ENCODE assay signal across 23 cellular contexts in the genomic region with DNA sequence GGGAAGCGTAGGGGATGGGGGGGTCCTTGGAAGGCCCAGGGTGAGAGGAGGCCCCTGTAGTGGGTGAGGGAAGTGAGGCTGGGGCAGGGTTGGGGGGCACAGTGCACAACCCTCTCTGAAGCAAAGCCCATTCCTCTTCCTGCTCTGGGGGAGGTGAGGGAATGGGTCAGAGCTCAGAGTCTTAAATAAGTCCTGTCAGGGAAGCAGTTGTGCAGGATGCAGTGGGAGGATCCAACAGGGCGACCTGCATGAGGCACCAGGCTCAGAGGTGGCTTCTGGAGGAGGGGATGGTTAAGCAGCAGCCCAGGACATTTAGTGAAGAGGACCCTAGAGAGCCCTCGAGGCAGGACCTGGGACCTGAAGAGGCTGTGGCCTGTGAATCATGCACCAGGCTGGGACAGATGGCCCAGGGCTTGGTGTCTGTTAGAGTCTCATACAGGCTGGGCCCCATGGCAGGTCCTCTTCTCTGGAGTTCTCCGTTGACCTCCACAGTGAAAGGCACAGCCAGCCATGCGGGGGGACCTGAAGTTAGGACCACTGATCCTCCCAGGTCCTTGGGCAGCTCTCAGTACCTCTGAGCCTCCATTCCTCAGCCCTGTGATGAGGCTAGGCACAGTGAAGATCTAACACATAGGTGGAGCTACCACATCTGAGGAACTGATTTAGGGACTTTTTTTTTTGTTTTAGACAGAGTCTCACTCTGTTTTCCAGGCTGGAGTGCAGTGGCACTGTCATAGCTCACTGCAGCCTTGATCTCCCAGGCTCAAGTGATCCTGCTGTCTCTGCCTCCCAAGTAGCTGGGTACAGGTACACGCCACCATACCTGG.
DNase-seq lines count a peak whose midpoint lies in the region; ATAC-seq and TF ChIP-seq lines count a peak whose summit lies in the region.
"Had no signal": no experiment of that assay in that cellular context is flagged by ENCODE, and none has a peak within 500 bp of the region (broad histone marks: within the 10 kb centered on the region; RNA-seq: fewer than 3 reads in every experiment).

No MANE protein-coding gene starts in this region.

- POLR2A ChIA-PET in naive thymus-derived CD8-positive, alpha-beta T cell (lab: Charles Lee) = no interaction called here

- no peaks in the 10 kb centered on the region for H3K27me3 ChIP-seq in left ventricle myocardium inferior (ENCODE audit: low read depth)
- H3K27me3 ChIP-seq in heart right ventricle = no peaks in the 10 kb centered on the region
- H3K27me3 ChIP-seq in gastroesophageal sphincter = no peaks in the 10 kb centered on the region
- no peaks in the 10 kb centered on the region for H3K27me3 ChIP-seq in aorta (ENCODE audit: control insufficient read depth in 1 of 2, insufficient read depth in 2 of 2, low read length in 1 of 2)
- H3K27me3 ChIP-seq in left lung = no peaks in the 10 kb centered on the region
- H3K27me3 ChIP-seq: SJCRH30 had no signal

- H3K36me3 Mint-ChIP-seq in naive thymus-derived CD8-positive, alpha-beta T cell = peaks cover 0 to 8% (median 0%) of the 10 kb centered on the region in 3 donors

- TF ChIP-seq POLR2A in gastroesophageal sphincter (IDR thresholded peaks at IDR 0.05) = no peak

- H3K4me3 Mint-ChIP-seq in naive thymus-derived CD8-positive, alpha-beta T cell = no peak overlapping the region
- H3K4me3 Mint-ChIP-seq: B cell, CD14-positive monocyte, HFFc6 had no signal

- H3K9me3 ChIP-seq in left ventricle myocardium inferior (replicated peaks) (no peaks in the 10 kb centered on the region), heart right ventricle (no peaks in the 10 kb centered on the region), gastroesophageal sphincter (no peaks in the 10 kb centered on the region), aorta (ENCODE audit: control insufficient read depth, low read length) (no peaks in the 10 kb centered on the region), left lung (no peaks in the 10 kb centered on the region)
- H3K9me3 ChIP-seq: A549, SJCRH30 had no signal

- no peak for ATAC-seq in heart right ventricle
- no peak for ATAC-seq in gastroesophageal sphincter
- peak; percentile 74 to 80 for ATAC-seq in naive thymus-derived CD8-positive, alpha-beta T cell
- no peak for ATAC-seq in aorta (ENCODE audit: low FRiP score)
- ATAC-seq in left lung = no peak
- ATAC-seq: A549 had no signal

- no peak for TF ChIP-seq EP300 in gastroesophageal sphincter (IDR thresholded peaks at IDR 0.05)

- intact Hi-C loops in left ventricle myocardium inferior (cut with micrococcal nuclease) = no loop called here
- intact Hi-C loops in heart right ventricle (cut with DNase I) = loop anchor here in 1 of 10 donors (10.0 kb wide), 1 partner anchor 381 kb away; no protein-coding TSS in a partner anchor
- intact Hi-C loops in aorta (cut with DNase I) = no loop called here
- intact Hi-C loops in left lung (cut with DNase I) = loop anchor here in 1 of 2 donors (10.0 kb wide), 1 partner anchor 269 kb away; no protein-coding TSS in a partner anchor

- H3K27ac ChIP-seq in left ventricle myocardium inferior (replicated peaks) (no peak overlapping the region), heart right ventricle (no peak overlapping the region), gastroesophageal sphincter (peak overlapping the region in 3 of 4 donors; percentile 10 to 60 (median 54)), aorta (ENCODE audit: low read depth in 1 of 2, low read length in 2 of 2) (no peak overlapping the region), left lung (no peak overlapping the region)
- H3K27ac ChIP-seq: A549, RWPE1, SJCRH30 had no signal

- H3K27ac Mint-ChIP-seq in naive thymus-derived CD8-positive, alpha-beta T cell = peak overlapping the region in 2 of 10 donors; percentile 38 to 50
- H3K27ac Mint-ChIP-seq: B cell, HFFc6 had no signal

- peaks cover 0 to 56% (median 23%) of the 10 kb centered on the region in 5 donors for H3K27me3 Mint-ChIP-seq in naive thymus-derived CD8-positive, alpha-beta T cell
- H3K27me3 Mint-ChIP-seq: B cell had no signal

- WGBS in heart right ventricle, 2 donors = 95 to 99% methylated on average over 6 of the region's 6 CpGs
- WGBS in gastroesophageal sphincter (ENCODE audit: low coverage in 1 of 2), 2 donors = 87 to 94% methylated on average over 2 to 5 of the region's 6 CpGs
- WGBS in aorta, 2 donors = 95 to 97% methylated on average over 6 of the region's 6 CpGs

- peaks cover 7 to 21% (median 11%) of the 10 kb centered on the region in 4 donors for H3K4me1 Mint-ChIP-seq in naive thymus-derived CD8-positive, alpha-beta T cell
- H3K4me1 Mint-ChIP-seq: B cell, CD14-positive monocyte had no signal

- TF ChIP-seq CTCF in left ventricle myocardium inferior (IDR thresholded peaks at IDR 0.05; ENCODE audit: borderline replicate concordance) = no peak
- TF ChIP-seq CTCF in heart right ventricle (IDR thresholded peaks at IDR 0.05) = no peak
- TF ChIP-seq CTCF in gastroesophageal sphincter (IDR thresholded peaks at IDR 0.05) = no peak
- TF ChIP-seq CTCF in left lung (IDR thresholded peaks at IDR 0.05) = no peak

- H3K4me1 ChIP-seq in left ventricle myocardium inferior = peaks cover 18% of the 10 kb centered on the region
- H3K4me1 ChIP-seq in heart right ventricle = peaks cover 4 to 20% (median 9%) of the 10 kb centered on the region in 9 donors
- H3K4me1 ChIP-seq in gastroesophageal sphincter = peaks cover 0 to 46% (median 11%) of the 10 kb centered on the region in 3 donors
- no peaks in the 10 kb centered on the region for H3K4me1 ChIP-seq in aorta (ENCODE audit: control insufficient read depth in 1 of 2, insufficient read depth in 2 of 2, low read length in 2 of 2)
- peaks cover 0 to 6% of the 10 kb centered on the region in 2 donors for H3K4me1 ChIP-seq in left lung

- H3K9me3 Mint-ChIP-seq in naive thymus-derived CD8-positive, alpha-beta T cell = no peaks in the 10 kb centered on the region
- H3K9me3 Mint-ChIP-seq: HFFc6 had no signal

- H3K4me3 ChIP-seq in left ventricle myocardium inferior (no peak overlapping the region), heart right ventricle (no peak overlapping the region), gastroesophageal sphincter (no peak overlapping the region), aorta (ENCODE audit: low read length in 2 of 2) (no peak overlapping the region), left lung (no peak overlapping the region)
- H3K4me3 ChIP-seq: A549, SJCRH30 had no signal

- H3K36me3 ChIP-seq in left ventricle myocardium inferior = peaks cover 5% of the 10 kb centered on the region
- H3K36me3 ChIP-seq in heart right ventricle = peaks cover 0 to 3% (median 0%) of the 10 kb centered on the region in 9 donors
- H3K36me3 ChIP-seq in gastroesophageal sphincter = no peaks in the 10 kb centered on the region
- no peaks in the 10 kb centered on the region for H3K36me3 ChIP-seq in aorta (ENCODE audit: control insufficient read depth in 1 of 2, insufficient read depth in 2 of 2, low read length in 1 of 2)
- no peaks in the 10 kb centered on the region for H3K36me3 ChIP-seq in left lung
- H3K36me3 ChIP-seq: SJCRH30 had no signal

- peak; percentile 10 for DNase-seq in left ventricle myocardium inferior
- no peak for DNase-seq in heart right ventricle
- no peak for DNase-seq in naive thymus-derived CD8-positive, alpha-beta T cell
- peak; percentile 37 to 59 for DNase-seq in aorta
- no peak for DNase-seq in left lung
- no peak for DNase-seq in pons (ENCODE audit: low spot score)
- no peak for DNase-seq in cortex of kidney (lab: John Stamatoyannopoulos, UW)
- DNase-seq: EL; H7; HFFc6; KG1; NCI-H1092; NCI-H1436; NCI-H187 treated with DMSO at 0.1 percent for 48 hours; NCI-H2227 treated with DMSO at 0.1 percent for 48 hours; NCI-H510A; NK-92 treated with Interleukin-12 subunit alpha and Interleukin-12 subunit beta, amount 100 ng/mL, for 24 hours; SJCRH30 had no signal

Comparison
In these comparisons a context has a peak if more than half of its experiments do, and no peak if none do; other contexts are left out.
1. DNase-seq: peak in left ventricle myocardium inferior (single experiment) and aorta (2 of 2); none in heart right ventricle (0 of 2), naive thymus-derived CD8-positive, alpha-beta T cell (0 of 10), left lung (0 of 2), pons (single experiment) and cortex of kidney (single experiment).
2. H3K27ac ChIP-seq: peak in gastroesophageal sphincter (3 of 4); none in left ventricle myocardium inferior (single experiment), heart right ventricle (0 of 10), aorta (0 of 2) and left lung (0 of 2).
3. ATAC-seq: peak in naive thymus-derived CD8-positive, alpha-beta T cell (2 of 2); none in heart right ventricle (0 of 8), gastroesophageal sphincter (single experiment), aorta (single experiment) and left lung (single experiment).